Comparison of ENCODE assay signal across 12 cellular contexts in the genomic region with DNA sequence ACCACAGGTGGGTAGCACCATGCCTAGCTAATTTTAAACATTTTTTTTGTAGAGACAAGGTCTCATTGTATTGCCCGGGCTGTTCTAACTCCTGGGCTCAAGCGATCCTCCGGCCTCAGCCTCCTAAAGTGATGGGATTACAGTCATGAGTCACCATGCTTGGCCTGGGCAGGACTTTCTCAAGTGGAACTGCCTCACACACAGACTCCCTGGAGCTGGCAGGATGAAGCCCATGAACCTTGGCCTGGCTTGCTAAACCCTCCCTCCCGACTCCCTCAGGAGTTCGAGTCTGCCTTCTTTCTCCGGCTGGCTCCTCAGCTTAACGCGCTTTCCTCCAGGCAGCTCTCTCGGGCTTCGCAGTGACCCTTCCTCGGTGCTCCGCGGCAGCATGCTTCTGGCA. TPM values are rescaled to one million over a fixed set of nuclear protein-coding genes. Genes with fewer than 3 reads are reported as not detected.
DNase-seq lines count a peak whose midpoint lies in the region; ATAC-seq and TF ChIP-seq lines count a peak whose summit lies in the region.
"Had no signal": no experiment of that assay in that cellular context is flagged by ENCODE, and none has a peak within 500 bp of the region (broad histone marks: within the 10 kb centered on the region; RNA-seq: fewer than 3 reads in every experiment).

No MANE protein-coding gene starts in this region.

- POLR2A ChIA-PET in activated CD8-positive, alpha-beta T cell treated with anti-CD3 and anti-CD28 coated beads for 36 hours (lab: Charles Lee), result interaction anchor here (1.4 to 4.2 kb wide), 4 partner anchors 10 to 27 kb away, joined by 4 to 22 read pairs (median 8); no protein-coding TSS in a partner anchor

- H3K9me3 ChIP-seq in gastroesophageal sphincter (no peaks in the 10 kb centered on the region), stomach (no peaks in the 10 kb centered on the region)

- intact Hi-C loops in activated CD4-positive, alpha-beta T cell treated with anti-CD3 and anti-CD28 coated beads, Interleukin-2, amount 10 ng/mL, durations not matched to agents 24 days and 14 days (cut with micrococcal nuclease), result loop anchor here (10.0 kb wide), 3 partner anchors 487 to 727 kb away; partner anchors contain the start of genes SH2D5 and USP48
- intact Hi-C loops in activated CD8-positive, alpha-beta T cell treated with anti-CD3 and anti-CD28 coated beads for 36 hours (cut with micrococcal nuclease), result no loop called here
- intact Hi-C loops in stomach (cut with DNase I; ENCODE audit: low total_unique reads), result no loop called here

- TF ChIP-seq EP300 in gastroesophageal sphincter (IDR thresholded peaks at IDR 0.05), result no peak
- no peak for TF ChIP-seq EP300 in stomach (IDR thresholded peaks at IDR 0.05)

- H3K27ac Mint-ChIP-seq in activated CD4-positive, alpha-beta T cell treated with anti-CD3 and anti-CD28 coated beads, Interleukin-2, amount 10 ng/mL, durations not matched to agents 24 days and 14 days, result peak overlapping the region; percentile 98
- H3K27ac Mint-ChIP-seq in activated CD8-positive, alpha-beta T cell treated with anti-CD3 and anti-CD28 coated beads for 36 hours, result peak overlapping the region; percentile 61
- H3K27ac Mint-ChIP-seq: type B pancreatic cell had no signal

- H3K4me1 ChIP-seq in gastroesophageal sphincter (peaks cover 0 to 68% (median 7%) of the 10 kb centered on the region in 3 donors), stomach (peaks cover 46 to 87% (median 73%) of the 10 kb centered on the region in 4 donors)

- H3K36me3 Mint-ChIP-seq in activated CD4-positive, alpha-beta T cell treated with anti-CD3 and anti-CD28 coated beads, Interleukin-2, amount 10 ng/mL, durations not matched to agents 24 days and 14 days (ENCODE audit: low read depth), result peaks cover 16% of the 10 kb centered on the region
- peaks cover 22% of the 10 kb centered on the region for H3K36me3 Mint-ChIP-seq in activated CD8-positive, alpha-beta T cell treated with anti-CD3 and anti-CD28 coated beads for 36 hours (ENCODE audit: low read depth)
- H3K36me3 Mint-ChIP-seq: type B pancreatic cell had no signal

- H3K27me3 ChIP-seq in gastroesophageal sphincter, result no peaks in the 10 kb centered on the region
- H3K27me3 ChIP-seq in stomach, result no peaks in the 10 kb centered on the region

- H3K27me3 Mint-ChIP-seq in activated CD4-positive, alpha-beta T cell treated with anti-CD3 and anti-CD28 coated beads, Interleukin-2, amount 10 ng/mL, durations not matched to agents 24 days and 14 days, result no peaks in the 10 kb centered on the region
- H3K27me3 Mint-ChIP-seq in activated CD8-positive, alpha-beta T cell treated with anti-CD3 and anti-CD28 coated beads for 36 hours, result no peaks in the 10 kb centered on the region
- H3K27me3 Mint-ChIP-seq: type B pancreatic cell had no signal

- H3K4me1 Mint-ChIP-seq in activated CD4-positive, alpha-beta T cell treated with anti-CD3 and anti-CD28 coated beads, Interleukin-2, amount 10 ng/mL, durations not matched to agents 24 days and 14 days, result peaks cover 72% of the 10 kb centered on the region
- peaks cover 87% of the 10 kb centered on the region for H3K4me1 Mint-ChIP-seq in activated CD8-positive, alpha-beta T cell treated with anti-CD3 and anti-CD28 coated beads for 36 hours (ENCODE audit: low read depth)

- WGBS in gastroesophageal sphincter (ENCODE audit: low coverage in 1 of 2), 2 donors, result 72 to 83% methylated on average over 2 to 10 of the region's 13 CpGs
- 83 to 91% (median 89%) methylated on average over 13 of the region's 13 CpGs for WGBS in stomach, 5 donors

- no peak for DNase-seq in activated CD4-positive, alpha-beta T cell treated with anti-CD3 and anti-CD28 coated beads, Interleukin-2, amount 10 ng/mL, durations not matched to agents 24 days and 14 days
- DNase-seq in activated CD4-positive, alpha-beta T cell treated with anti-CD3 and anti-CD28 coated beads for 4 hours, result no peak
- no peak for DNase-seq in activated CD8-positive, alpha-beta T cell treated with anti-CD3 and anti-CD28 coated beads for 36 hours
- no peak for DNase-seq in stomach
- DNase-seq in NCI-H82 (lab: John Stamatoyannopoulos, UW), result no peak
- DNase-seq: activated CD4-positive, alpha-beta T cell treated with anti-CD3 and anti-CD28 coated beads, Interleukin-2, amount 50 U/mL, for 48 hours; NCI-H187 treated with DMSO at 0.1 percent for 48 hours had no signal

- peaks cover 0 to 4% of the 10 kb centered on the region in 2 donors for H3K36me3 ChIP-seq in gastroesophageal sphincter
- no peaks in the 10 kb centered on the region for H3K36me3 ChIP-seq in stomach

- TF ChIP-seq CTCF in activated CD8-positive, alpha-beta T cell treated with anti-CD3 and anti-CD28 coated beads for 36 hours (IDR thresholded peaks at IDR 0.05), result no peak
- TF ChIP-seq CTCF in gastroesophageal sphincter (IDR thresholded peaks at IDR 0.05) (no peak), stomach (IDR thresholded peaks at IDR 0.05) (no peak)

- no peak for ATAC-seq in activated CD8-positive, alpha-beta T cell treated with anti-CD3 and anti-CD28 coated beads for 36 hours
- ATAC-seq in gastroesophageal sphincter (peak; percentile 72), HG02970 (IDR thresholded peaks at IDR 0.05; ENCODE audit: low FRiP score, unreplicated experiment) (no peak), HG02840 (IDR thresholded peaks at IDR 0.05; ENCODE audit: low FRiP score, unreplicated experiment) (no peak)

- TF ChIP-seq POLR2A in gastroesophageal sphincter (IDR thresholded peaks at IDR 0.05) (no peak), stomach (IDR thresholded peaks at IDR 0.05) (no peak)

- CTCF ChIA-PET in activated CD8-positive, alpha-beta T cell treated with anti-CD3 and anti-CD28 coated beads for 36 hours (lab: Charles Lee), result interaction anchor here (1.6 to 2.5 kb wide), 2 partner anchors 28 kb away, joined by 3 to 14 read pairs; no protein-coding TSS in a partner anchor

- no peaks in the 10 kb centered on the region for H3K9me3 Mint-ChIP-seq in activated CD4-positive, alpha-beta T cell treated with anti-CD3 and anti-CD28 coated beads, Interleukin-2, amount 10 ng/mL, durations not matched to agents 24 days and 14 days
- H3K9me3 Mint-ChIP-seq in activated CD8-positive, alpha-beta T cell treated with anti-CD3 and anti-CD28 coated beads for 36 hours, result no peaks in the 10 kb centered on the region
- H3K9me3 Mint-ChIP-seq: dendritic cell treated with granulocyte-macrophage colony-stimulating factor and Interleukin-4, amounts not matched to agents 40 ng/mL and 50 ng/mL, for 4 days; type B pancreatic cell had no signal

- no peak overlapping the region for H3K4me3 Mint-ChIP-seq in activated CD4-positive, alpha-beta T cell treated with anti-CD3 and anti-CD28 coated beads, Interleukin-2, amount 10 ng/mL, durations not matched to agents 24 days and 14 days
- no peak overlapping the region for H3K4me3 Mint-ChIP-seq in activated CD8-positive, alpha-beta T cell treated with anti-CD3 and anti-CD28 coated beads for 36 hours
- H3K4me3 Mint-ChIP-seq: dendritic cell treated with granulocyte-macrophage colony-stimulating factor and Interleukin-4, amounts not matched to agents 40 ng/mL and 50 ng/mL, for 4 days; type B pancreatic cell had no signal

- no peak overlapping the region for H3K4me3 ChIP-seq in gastroesophageal sphincter
- H3K4me3 ChIP-seq in stomach, result no peak overlapping the region

- no peak overlapping the region for H3K27ac ChIP-seq in gastroesophageal sphincter
- H3K27ac ChIP-seq in stomach, result peak overlapping the region in 3 of 5 donors; percentile 15 to 86 (median 40)

RNA-seq across cellular contexts. Expression of gene ECE1, which starts 7.7 kb away (rescaled TPM):
- total RNA-seq in activated CD4-positive, alpha-beta T cell treated with anti-CD3 and anti-CD28 coated beads, Interleukin-2, amount 10 ng/mL, durations not matched to agents 24 days and 14 days, result 133 and 134 TPM in 2 replicates
- 100 to 1,000 TPM; 118 to 127 TPM for total RNA-seq in activated CD8-positive, alpha-beta T cell treated with anti-CD3 and anti-CD28 coated beads for 36 hours
- total RNA-seq in gastroesophageal sphincter, result 10 to 100 TPM; 68.3 to 94.7 (median 69.9) TPM
- total RNA-seq in stomach, result 100 to 1,000 TPM in 2 of 5 donors, 10 to 100 TPM in 3; 40.2 to 574 (median 71.4) TPM
- polyA plus RNA-seq in stomach, result 10 to 100 TPM; 17.6 to 30.9 (median 25.4) TPM

Comparison
In these comparisons a context has a peak if more than half of its experiments do, and no peak if none do; other contexts are left out.
1. H3K27ac ChIP-seq: peak in stomach (3 of 5); none in gastroesophageal sphincter (0 of 4).